ENCODE assay signal across 1 cellular context in genomic region chr2:168456526-168457176, GRCh38.
A peak's percentile ranks its signal among the peaks of the same experiment; 100 is the strongest.
TF ChIP-seq lines count a peak whose summit lies in the region.

No MANE protein-coding gene starts in this region.

TF ChIP-seq in HepG2, 621 proteins besides CTCF, POLR2A, EP300 and RAD21 (continued from another document and continues in another):
- TF ChIP-seq LRRFIP1 (CRISPR knock-in tag; conservative IDR thresholded peaks at IDR 0.05) (no peak), TFDP2 (CRISPR knock-in tag; IDR thresholded peaks at IDR 0.05) (no peak), ZNF17 (CRISPR knock-in tag; IDR thresholded peaks at IDR 0.05) (no peak), ARID5B (CRISPR knock-in tag; IDR thresholded peaks at IDR 0.05) (peak; percentile 36; the same call in 1 of the 2 replicates), XBP1 (CRISPR knock-in tag; IDR thresholded peaks at IDR 0.05) (no peak), ZNF441 (CRISPR knock-in tag; IDR thresholded peaks at IDR 0.05; ENCODE audit: borderline replicate concordance) (no peak; the same call in 1 of the 2 replicates), HMG20B (CRISPR knock-in tag; conservative IDR thresholded peaks at IDR 0.05) (peak; percentile 34; the same call in 1 of the 2 replicates), BRF2 (CRISPR knock-in tag; IDR thresholded peaks at IDR 0.05) (no peak; the same call in 1 of the 2 replicates), ZNF281 (CRISPR knock-in tag; IDR thresholded peaks at IDR 0.05; ENCODE audit: borderline replicate concordance) (peak; percentile 64; the same call in 1 of the 2 replicates), FOXC1 (CRISPR knock-in tag; IDR thresholded peaks at IDR 0.05; ENCODE audit: borderline replicate concordance) (peak; percentile 97), ZNF510 (CRISPR knock-in tag; IDR thresholded peaks at IDR 0.05; ENCODE audit: low read depth) (no peak), RBM22 (optimal IDR thresholded peaks at IDR 0.05; ENCODE audit: low read length) (no peak), ZNF30 (CRISPR knock-in tag; IDR thresholded peaks at IDR 0.05) (no peak; the same call in 1 of the 2 replicates), DMTF1 (CRISPR knock-in tag; IDR thresholded peaks at IDR 0.05) (no peak), MIXL1 (CRISPR knock-in tag; IDR thresholded peaks at IDR 0.05) (no peak), MIER2 (CRISPR knock-in tag; IDR thresholded peaks at IDR 0.05) (no peak), SOX5 (CRISPR knock-in tag; IDR thresholded peaks at IDR 0.05; ENCODE audit: borderline replicate concordance) (no peak; the same call in 1 of the 2 replicates), ZBTB39 (CRISPR knock-in tag; IDR thresholded peaks at IDR 0.05) (0 out of 2 replicates have a peak, but pooled peaks have one; percentile 76), ZC3H4 (CRISPR knock-in tag; IDR thresholded peaks at IDR 0.05; ENCODE audit: borderline replicate concordance) (no peak), SRSF1 (optimal IDR thresholded peaks at IDR 0.05; ENCODE audit: low read depth, low read length) (peak; percentile 82), PAWR (CRISPR knock-in tag; IDR thresholded peaks at IDR 0.05; ENCODE audit: borderline replicate concordance) (no peak), HCFC1 (IDR thresholded peaks at IDR 0.05; ENCODE audit: low read depth, low read length) (no peak), ZNF83 (CRISPR knock-in tag; IDR thresholded peaks at IDR 0.05; ENCODE audit: borderline replicate concordance) (no peak), ZSCAN21 (CRISPR knock-in tag; IDR thresholded peaks at IDR 0.05; ENCODE audit: borderline replicate concordance) (peak; percentile 76; the same call in 1 of the 2 replicates), FOXO4 (CRISPR knock-in tag; conservative IDR thresholded peaks at IDR 0.05) (no peak), FOXM1 (CRISPR knock-in tag; IDR thresholded peaks at IDR 0.05) (no peak), ZNF678 (CRISPR knock-in tag; IDR thresholded peaks at IDR 0.05) (no peak), ARNT (IDR thresholded peaks at IDR 0.05) (no peak), MBD4 (IDR thresholded peaks at IDR 0.05; ENCODE audit: borderline replicate concordance, low read length) (no peak), NR2F1 (CRISPR knock-in tag; IDR thresholded peaks at IDR 0.05) (no peak), PRDM4 (CRISPR knock-in tag; IDR thresholded peaks at IDR 0.05; ENCODE audit: borderline replicate concordance) (no peak), ZSCAN9 (CRISPR knock-in tag; IDR thresholded peaks at IDR 0.05; ENCODE audit: borderline replicate concordance) (no peak), POLR2AphosphoS2 (IDR thresholded peaks at IDR 0.05; ENCODE audit: low read depth, low read length) (no peak), RFX5 (IDR thresholded peaks at IDR 0.05; ENCODE audit: low read depth, low read length) (no peak), ZNF101 (CRISPR knock-in tag; IDR thresholded peaks at IDR 0.05; ENCODE audit: borderline replicate concordance, low read depth) (no peak), FOXO1 (CRISPR knock-in tag; IDR thresholded peaks at IDR 0.05) (0 out of 2 replicates have a peak, but pooled peaks have one; percentile 11), ATM (IDR thresholded peaks at IDR 0.05; ENCODE audit: borderline replicate concordance) (no peak)
